ENCODE assay signal across 18 cellular contexts in the genomic region with DNA sequence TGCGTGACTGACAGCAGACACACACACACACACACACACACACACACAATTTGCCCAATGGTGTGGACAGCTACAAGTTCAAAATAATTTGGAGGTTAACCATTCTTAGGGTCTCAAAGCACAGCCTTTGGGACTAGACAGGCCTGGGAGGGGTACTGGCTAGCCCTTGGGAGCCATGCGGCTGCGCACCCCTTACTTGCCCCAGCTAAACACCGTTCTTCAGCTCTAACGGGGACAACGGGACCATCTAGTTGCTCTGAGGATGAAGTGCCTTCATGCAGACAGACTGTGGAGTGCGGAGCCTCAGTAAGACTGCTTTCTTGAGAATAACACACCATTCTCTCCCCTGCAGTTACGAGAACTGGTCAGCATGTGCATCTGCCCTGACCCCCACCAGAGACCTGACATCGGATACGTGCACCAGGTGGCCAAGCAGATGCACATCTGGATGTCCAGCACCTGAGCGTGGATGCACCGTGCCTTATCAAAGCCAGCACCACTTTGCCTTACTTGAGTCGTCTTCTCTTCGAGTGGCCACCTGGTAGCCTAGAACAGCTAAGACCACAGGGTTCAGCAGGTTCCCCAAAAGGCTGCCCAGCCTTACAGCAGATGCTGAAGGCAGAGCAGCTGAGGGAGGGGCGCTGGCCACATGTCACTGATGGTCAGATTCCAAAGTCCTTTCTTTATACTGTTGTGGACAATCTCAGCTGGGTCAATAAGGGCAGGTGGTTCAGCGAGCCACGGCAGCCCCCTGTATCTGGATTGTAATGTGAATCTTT.
A peak's percentile ranks its signal among the peaks of the same experiment; 100 is the strongest.
DNase-seq lines count a peak whose midpoint lies in the region; ATAC-seq, FAIRE-seq and TF ChIP-seq lines count a peak whose summit lies in the region.
"Had no signal": no experiment of that assay in that cellular context is flagged by ENCODE, and none has a peak within 500 bp of the region (broad histone marks: within the 10 kb centered on the region; RNA-seq: fewer than 3 reads in every experiment).

No MANE protein-coding gene starts in this region.

- in situ Hi-C loops in mammary epithelial cell (cut with MboI; ENCODE audit: low sequenced_read_pairs in 2 of 2) (no loop called here), GM12878 (cut with MboI) (no loop called here)

- peak overlapping the region; percentile 42 for H3K27ac Mint-ChIP-seq in MCF 10A (ENCODE audit: low read depth, unreplicated experiment)
- H3K27ac Mint-ChIP-seq: activated naive CD4-positive, alpha-beta T cell treated with anti-CD3 and anti-CD28 coated beads for 36 hours; mesothelial cell of epicardium had no signal

- CTCF ChIA-PET in MCF 10A (lab: Yijun Ruan, JAX), result interaction anchor here (0.6 kb wide), 1 partner anchor 223 kb away, joined by 3 read pairs; no protein-coding TSS in a partner anchor
- CTCF ChIA-PET in mammary epithelial cell (lab: Charles Lee; ENCODE audit: low non-redundant PET), result no interaction called here
- CTCF ChIA-PET in GM12878 (lab: Yijun Ruan, JAX), result interaction anchor here (1.2 kb wide), 1 partner anchor 224 kb away, joined by 4 read pairs; no protein-coding TSS in a partner anchor

- H3K27me3 ChIP-seq in mammary epithelial cell (ENCODE audit: insufficient read depth, low read length) (no peaks in the 10 kb centered on the region), GM12878 (replicated peaks in 1 of 2; ENCODE audit: control insufficient read depth in 2 of 2, insufficient read depth in 2 of 2, low read length in 1 of 2) (no peaks in the 10 kb centered on the region), upper lobe of right lung (no peaks in the 10 kb centered on the region)

- H3K27ac ChIP-seq in mammary epithelial cell (ENCODE audit: insufficient read depth, low read depth, low read length), result no peak overlapping the region
- H3K27ac ChIP-seq in GM12878 (ENCODE audit: control insufficient read depth, insufficient read depth), result no peak overlapping the region
- H3K27ac ChIP-seq in upper lobe of right lung, result no peak overlapping the region

- WGBS in mammary epithelial cell (ENCODE audit: low coverage, missing lambda C conversion rate), result 97% methylated on average over 17 of the region's 17 CpGs
- 98% methylated on average over 17 of the region's 17 CpGs for WGBS in GM12878 (ENCODE audit: insufficient coverage, insufficient replicate concordance, low lambda C conversion rate, missing lambda C conversion rate)

- H2AFZ ChIP-seq in mammary epithelial cell (ENCODE audit: low read depth, low read length) (no peak overlapping the region), GM12878 (ENCODE audit: control insufficient read depth, low read depth, low read length) (no peak overlapping the region)

- RAD21 ChIA-PET in GM12878 (lab: Charles Lee; ENCODE audit: unreplicated experiment), result no interaction called here

- no peak overlapping the region for H3K9ac ChIP-seq in mammary epithelial cell (ENCODE audit: insufficient read depth, low read length)
- H3K9ac ChIP-seq in GM12878 (ENCODE audit: control insufficient read depth, insufficient read depth, low read length), result no peak overlapping the region

- H3K36me3 Mint-ChIP-seq in MCF 10A (ENCODE audit: insufficient read depth, unreplicated experiment), result peaks cover 82% of the 10 kb centered on the region

- no TSS peak for BruUV-seq in MCF 10A (replicated peaks; lab: Mats Ljungman, UMichigan)
- no TSS peak for BruUV-seq in mammary epithelial cell (replicated peaks; lab: Mats Ljungman, UMichigan)
- no TSS peak for BruUV-seq in GM12878 (replicated peaks; lab: Mats Ljungman, UMichigan)

- no peaks in the 10 kb centered on the region for H3K4me1 ChIP-seq in mammary epithelial cell (ENCODE audit: insufficient read depth, low read length)
- H3K4me1 ChIP-seq in GM12878 (ENCODE audit: control insufficient read depth, insufficient read depth, low read length), result no peaks in the 10 kb centered on the region
- H3K4me1 ChIP-seq in upper lobe of right lung, result no peaks in the 10 kb centered on the region

- no peaks in the 10 kb centered on the region for H3K4me1 Mint-ChIP-seq in MCF 10A (ENCODE audit: insufficient read depth, unreplicated experiment)
- H3K4me1 Mint-ChIP-seq: CD4-positive, CD25-positive, alpha-beta regulatory T cell; mesothelial cell of epicardium; stimulated activated naive CD8-positive, alpha-beta T cell treated with anti-CD3 and anti-CD28 coated beads, Interleukin-15, amount 100 ng/mL, for 72 hours had no signal

- FAIRE-seq in GM12878 (lab: Jason Lieb, UNC), result no peak

- H3K4me2 ChIP-seq in mammary epithelial cell (ENCODE audit: insufficient read depth, low read depth, low read length) (no peak overlapping the region), GM12878 (ENCODE audit: control insufficient read depth, insufficient read depth) (no peak overlapping the region)
- H3K4me2 ChIP-seq: smooth muscle cell had no signal

- no peak for TF ChIP-seq RAD21 in GM12878 (IDR thresholded peaks at IDR 0.05; ENCODE audit: insufficient read depth, low read depth, low read length)

- no peak for ATAC-seq in GM12878
- ATAC-seq in upper lobe of right lung, result no peak
- no peak for ATAC-seq in GM19324 (IDR thresholded peaks at IDR 0.05; ENCODE audit: low FRiP score, unreplicated experiment)
- no peak for ATAC-seq in GM21381 (IDR thresholded peaks at IDR 0.05; ENCODE audit: unreplicated experiment)
- ATAC-seq: stimulated activated naive CD8-positive, alpha-beta T cell treated with anti-CD3 and anti-CD28 coated beads, Interleukin-15, amount 100 ng/mL, for 72 hours had no signal

- no peaks in the 10 kb centered on the region for H3K27me3 Mint-ChIP-seq in MCF 10A (ENCODE audit: insufficient read depth, unreplicated experiment)
- H3K27me3 Mint-ChIP-seq: CD4-positive, CD25-positive, alpha-beta regulatory T cell; stimulated activated naive CD8-positive, alpha-beta T cell treated with anti-CD3 and anti-CD28 coated beads, Interleukin-15, amount 100 ng/mL, for 72 hours had no signal

- no peaks in the 10 kb centered on the region for H3K9me3 Mint-ChIP-seq in MCF 10A (ENCODE audit: unreplicated experiment)
- H3K9me3 Mint-ChIP-seq: activated naive CD4-positive, alpha-beta T cell treated with anti-CD3 and anti-CD28 coated beads for 36 hours; CD4-positive, CD25-positive, alpha-beta regulatory T cell; mesothelial cell of epicardium; stimulated activated naive CD8-positive, alpha-beta T cell treated with anti-CD3 and anti-CD28 coated beads, Interleukin-15, amount 100 ng/mL, for 72 hours had no signal

- TF ChIP-seq EP300 in GM12878 (IDR thresholded peaks at IDR 0.05; ENCODE audit: borderline replicate concordance in 1 of 2, control insufficient read depth in 1 of 2, low read depth in 2 of 2, low read length in 2 of 2), result no peak

- H3K9me3 ChIP-seq in mammary epithelial cell (replicated peaks; ENCODE audit: insufficient read depth, low read length) (no peaks in the 10 kb centered on the region), GM12878 (replicated peaks; ENCODE audit: control insufficient read depth, insufficient read depth, low read length) (no peaks in the 10 kb centered on the region), upper lobe of right lung (no peaks in the 10 kb centered on the region)

- H4K20me1 ChIP-seq in mammary epithelial cell (ENCODE audit: insufficient read depth, low read length) (no peaks in the 10 kb centered on the region), GM12878 (ENCODE audit: control insufficient read depth, insufficient read depth) (0 out of 2 replicates have a peak, but pooled peaks cover 8% of the 10 kb centered on the region)

- no peak for DNase-seq in MCF 10A (ENCODE audit: unreplicated experiment)
- DNase-seq in mammary epithelial cell, result no peak
- DNase-seq in GM12878 (ENCODE audit: low read depth, low spot score), result no peak
- DNase-seq in myocyte (ENCODE audit: low read depth), result peak; percentile 84
- DNase-seq in upper lobe of right lung, result peak; percentile 41
- no peak for DNase-seq in H4 (ENCODE audit: low spot score)
- DNase-seq: activated naive CD4-positive, alpha-beta T cell treated with anti-CD3 and anti-CD28 coated beads for 36 hours; CD4-positive, CD25-positive, alpha-beta regulatory T cell; GOT3; NCI-H1694; NCI-H345; NK-92 treated with Interleukin-12 subunit alpha and Interleukin-12 subunit beta, amount 100 ng/mL, for 24 hours; stimulated activated naive CD8-positive, alpha-beta T cell treated with anti-CD3 and anti-CD28 coated beads, Interleukin-15, amount 100 ng/mL, for 72 hours; T-helper 2 cell had no signal

- SMC1A ChIA-PET in GM12878 (lab: Charles Lee; ENCODE audit: uncharacterized antibody, unreplicated experiment), result interaction anchor here (2.2 kb wide), 1 partner anchor 224 kb away, joined by 7 read pairs; no protein-coding TSS in a partner anchor

- H3K79me2 ChIP-seq in mammary epithelial cell (ENCODE audit: insufficient read depth, low read length), result peaks cover 22% of the 10 kb centered on the region
- no peaks in the 10 kb centered on the region for H3K79me2 ChIP-seq in GM12878 (ENCODE audit: control insufficient read depth, insufficient read depth, low read length)

- H3K4me3 ChIP-seq in mammary epithelial cell (replicated peaks in 1 of 3; ENCODE audit: insufficient read depth in 1 of 3, low read depth in 2 of 3, low read length in 3 of 3), result no peak overlapping the region
- no peak overlapping the region for H3K4me3 ChIP-seq in GM12878
- no peak overlapping the region for H3K4me3 ChIP-seq in upper lobe of right lung
- H3K4me3 ChIP-seq: smooth muscle cell had no signal

- POLR2A ChIA-PET in MCF 10A (lab: Yijun Ruan, JAX) (no interaction called here), GM12878 (lab: Charles Lee) (interaction anchor here (0.6 kb wide), 1 partner anchor 20 kb away, joined by 7 read pairs; no protein-coding TSS in a partner anchor)

- peaks cover 22% of the 10 kb centered on the region for H3K36me3 ChIP-seq in mammary epithelial cell (ENCODE audit: insufficient read depth, low read length)
- H3K36me3 ChIP-seq in GM12878 (ENCODE audit: control insufficient read depth in 2 of 2, insufficient read depth in 2 of 2, low read length in 1 of 2), result peaks cover 51 to 67% of the 10 kb centered on the region in 2 experiments
- peaks cover 87% of the 10 kb centered on the region for H3K36me3 ChIP-seq in upper lobe of right lung

- no peak for TF ChIP-seq CTCF in MCF 10A (IDR thresholded peaks at IDR 0.05; ENCODE audit: unreplicated experiment)
- no peak for TF ChIP-seq CTCF in mammary epithelial cell (conservative IDR thresholded peaks at IDR 0.05 in 1 of 2, IDR thresholded peaks at IDR 0.05 in 1 of 2; ENCODE audit: extremely low read depth in 1 of 2, insufficient read depth in 1 of 2, low read depth in 1 of 2, low read length in 2 of 2)
- TF ChIP-seq CTCF in GM12878 (IDR thresholded peaks at IDR 0.05 in 2 of 3, conservative IDR thresholded peaks at IDR 0.05 in 1 of 3; ENCODE audit: control insufficient read depth in 2 of 3, extremely low read depth in 1 of 3, insufficient read depth in 1 of 3, low read depth in 3 of 3, low read length in 3 of 3), result no peak
- TF ChIP-seq CTCF in upper lobe of right lung (IDR thresholded peaks at IDR 0.05), result no peak

- H3K4me3 Mint-ChIP-seq in MCF 10A (ENCODE audit: unreplicated experiment), result no peak overlapping the region
- H3K4me3 Mint-ChIP-seq: activated naive CD4-positive, alpha-beta T cell treated with anti-CD3 and anti-CD28 coated beads for 36 hours; CD4-positive, CD25-positive, alpha-beta regulatory T cell; mesothelial cell of epicardium; stimulated activated naive CD8-positive, alpha-beta T cell treated with anti-CD3 and anti-CD28 coated beads, Interleukin-15, amount 100 ng/mL, for 72 hours had no signal

- peak; percentile 80 for TF ChIP-seq POLR2A in GM12878 (IDR thresholded peaks at IDR 0.05; ENCODE audit: low read depth, low read length)

- intact Hi-C loops in MCF 10A (cut with micrococcal nuclease), result no loop called here
- intact Hi-C loops in mammary epithelial cell (cut with micrococcal nuclease), result no loop called here
- intact Hi-C loops in GM12878 (cut with micrococcal nuclease; ENCODE audit: unreplicated experiment), result loop anchor here (10.0 kb wide), 2 partner anchors 226 to 386 kb away; no protein-coding TSS in a partner anchor
- intact Hi-C loops in upper lobe of right lung (cut with DNase I), result no loop called here

- dilution Hi-C loops in mammary epithelial cell (cut with HindIII; ENCODE audit: low sequenced_read_pairs), result no loop called here

Comparison
In these comparisons a context has a peak if more than half of its experiments do, and no peak if none do; other contexts are left out.
1. DNase-seq: peak in myocyte (single experiment) and upper lobe of right lung (single experiment); none in MCF 10A (single experiment), mammary epithelial cell (single experiment), GM12878 (single experiment) and H4 (single experiment).